In genomic region chr4:40479378-40479777, GRCh38 we compare ENCODE assay signal across 23 cellular contexts.
"Had no signal": no experiment of that assay in that cellular context is flagged by ENCODE, and none has a peak within 500 bp of the region (broad histone marks: within the 10 kb centered on the region; RNA-seq: fewer than 3 reads in every experiment).

No MANE protein-coding gene starts in this region.

- DNase-seq: activated CD4-positive, alpha-beta T cell treated with anti-CD3 and anti-CD28 coated beads, Interleukin-2, amount 10 ng/mL, durations not matched to agents 24 days and 14 days; activated CD4-positive, alpha-beta T cell treated with anti-CD3 and anti-CD28 coated beads, Interleukin-2, amount 50 U/mL, for 4 hours; activated CD8-positive, alpha-beta T cell treated with anti-CD3 and anti-CD28 coated beads for 36 hours; activated effector memory CD4-positive, alpha-beta T cell treated with anti-CD3 and anti-CD28 coated beads, Interleukin-2, amount 50 U/mL, for 16 hours; activated naive CD4-positive, alpha-beta T cell; activated naive CD4-positive, alpha-beta T cell treated with anti-CD3 and anti-CD28 coated beads, Interleukin-2, amount 50 U/mL, for 16 hours; activated naive CD8-positive, alpha-beta T cell treated with anti-CD3 and anti-CD28 coated beads for 36 hours; activated T-cell treated with anti-CD3 and anti-CD28 coated beads, Interleukin-2, amount 50 U/mL, for 1 hour; activated T-cell treated with anti-CD3 and anti-CD28 coated beads, Interleukin-2, amount 50 U/mL, for 72 hours; amniotic stem cell; aorta; cerebellar nuclear complex; NCI-H1092; NCI-H1436 treated with DMSO at 0.1 percent for 48 hours; NCI-H1694 treated with DMSO at 0.1 percent for 48 hours; NCI-H2029; NCI-H345; NCI-H524 treated with DMSO at 0.1 percent for 48 hours; PC-3; Peyer's patch; SIG-M5; T-cell; T-helper 17 cell had no signal

- H3K4me3 ChIP-seq: Peyer's patch had no signal
